In genomic region chr3:194407423-194407822, GRCh38 we compare ENCODE assay signal across 18 cellular contexts. TPM values are rescaled to one million over a fixed set of nuclear protein-coding genes. Genes with fewer than 3 reads are reported as not detected.
DNase-seq lines count a peak whose midpoint lies in the region; ATAC-seq and TF ChIP-seq lines count a peak whose summit lies in the region.
"Had no signal": no experiment of that assay in that cellular context is flagged by ENCODE, and none has a peak within 500 bp of the region (broad histone marks: within the 10 kb centered on the region; RNA-seq: fewer than 3 reads in every experiment).

No MANE protein-coding gene starts in this region.

- H3K36me3 ChIP-seq in hepatocyte (replicated peaks; ENCODE audit: insufficient read depth, low read depth): no peaks in the 10 kb centered on the region

- no peaks in the 10 kb centered on the region for H3K4me1 ChIP-seq in hepatocyte (ENCODE audit: insufficient read depth)
- H3K4me1 ChIP-seq: HAP-1, right lobe of liver, SJSA1 had no signal

- H3K9me2 ChIP-seq in hepatocyte (replicated peaks; ENCODE audit: insufficient read depth): no peaks in the 10 kb centered on the region

- H3K4me2 ChIP-seq in hepatocyte: no peak overlapping the region

- TF ChIP-seq CTCF in hepatocyte (IDR thresholded peaks at IDR 0.05; ENCODE audit: poor library complexity) (no peak), coronary artery (IDR thresholded peaks at IDR 0.05) (no peak), chondrocyte (IDR thresholded peaks at IDR 0.05) (no peak)

- H4K20me1 ChIP-seq in hepatocyte (ENCODE audit: insufficient read depth, poor library complexity, severe bottlenecking): no peaks in the 10 kb centered on the region

- peak overlapping the region; percentile 28 for H3K4me3 Mint-ChIP-seq in activated T-helper 17 cell treated with anti-CD3 and anti-CD28 coated beads, Interleukin-2, amount 50 U/mL, for 72 hours
- H3K4me3 Mint-ChIP-seq in stimulated activated naive B cell treated with anti-CD40 and anti-IgM and Interleukin-4, amounts not matched to agents 10 μg/mL and 1 μg/mL and 100 μg/mL, for 72 hours: no peak overlapping the region
- no peak overlapping the region for H3K4me3 Mint-ChIP-seq in chondrocyte (ENCODE audit: unreplicated experiment)
- H3K4me3 Mint-ChIP-seq: dendritic cell treated with granulocyte-macrophage colony-stimulating factor and Interleukin-4, amounts not matched to agents 40 ng/mL and 50 ng/mL, for 4 days; naive B cell had no signal

- H3K79me2 ChIP-seq in hepatocyte: no peaks in the 10 kb centered on the region

- H3K27ac ChIP-seq in hepatocyte (peak overlapping the region; percentile 32), coronary artery (no peak overlapping the region)
- H3K27ac ChIP-seq: right lobe of liver, SJSA1 had no signal

- H3K4me3 ChIP-seq in hepatocyte (no peak overlapping the region), coronary artery (no peak overlapping the region)
- H3K4me3 ChIP-seq: HAP-1, right lobe of liver, SJSA1 had no signal

- H3K27me3 Mint-ChIP-seq in activated T-helper 17 cell treated with anti-CD3 and anti-CD28 coated beads, Interleukin-2, amount 50 U/mL, for 72 hours: no peaks in the 10 kb centered on the region
- no peaks in the 10 kb centered on the region for H3K27me3 Mint-ChIP-seq in stimulated activated naive B cell treated with anti-CD40 and anti-IgM and Interleukin-4, amounts not matched to agents 10 μg/mL and 1 μg/mL and 100 μg/mL, for 72 hours
- no peaks in the 10 kb centered on the region for H3K27me3 Mint-ChIP-seq in chondrocyte (ENCODE audit: low read depth)
- H3K27me3 Mint-ChIP-seq: dendritic cell treated with granulocyte-macrophage colony-stimulating factor and Interleukin-4, amounts not matched to agents 40 ng/mL and 50 ng/mL, for 4 days; naive B cell had no signal

- DNase-seq in A172 (ENCODE audit: low spot score) (peak; percentile 56), DMS53 treated with DMSO at 0.1 percent for 48 hours (lab: John Stamatoyannopoulos, UW; ENCODE audit: unreplicated experiment) (peak; percentile 46), hepatocyte (ENCODE audit: low spot score) (peak; percentile 75), coronary artery (ENCODE audit: low spot score) (no peak), midbrain (lab: John Stamatoyannopoulos, UW) (no peak), chondrocyte (ENCODE audit: low spot score) (no peak)
- DNase-seq in stimulated activated naive B cell treated with anti-CD40 and anti-IgM and Interleukin-4, amounts not matched to agents 10 μg/mL and 1 μg/mL and 100 μg/mL, for 72 hours: no peak
- DNase-seq: activated CD4-positive, CD25-positive, alpha-beta regulatory T cell; activated naive CD4-positive, alpha-beta T cell; naive B cell; NCI-H1417 treated with DMSO at 0.1 percent for 48 hours; right lobe of liver; substantia nigra had no signal

- H3K27ac Mint-ChIP-seq in activated T-helper 17 cell treated with anti-CD3 and anti-CD28 coated beads, Interleukin-2, amount 50 U/mL, for 72 hours: peak overlapping the region; percentile 69
- no peak overlapping the region for H3K27ac Mint-ChIP-seq in stimulated activated naive B cell treated with anti-CD40 and anti-IgM and Interleukin-4, amounts not matched to agents 10 μg/mL and 1 μg/mL and 100 μg/mL, for 72 hours
- no peak overlapping the region for H3K27ac Mint-ChIP-seq in chondrocyte (ENCODE audit: unreplicated experiment)
- H3K27ac Mint-ChIP-seq: dendritic cell treated with granulocyte-macrophage colony-stimulating factor and Interleukin-4, amounts not matched to agents 40 ng/mL and 50 ng/mL, for 4 days had no signal

- ATAC-seq in activated T-helper 17 cell treated with anti-CD3 and anti-CD28 coated beads, Interleukin-2, amount 50 U/mL, for 72 hours (replicated peaks): peak; percentile 82
- no peak for ATAC-seq in stimulated activated naive B cell treated with anti-CD40 and anti-IgM and Interleukin-4, amounts not matched to agents 10 μg/mL and 1 μg/mL and 100 μg/mL, for 72 hours (replicated peaks)

- peaks cover 92% of the 10 kb centered on the region for H3K36me3 Mint-ChIP-seq in activated T-helper 17 cell treated with anti-CD3 and anti-CD28 coated beads, Interleukin-2, amount 50 U/mL, for 72 hours (ENCODE audit: low read depth)
- H3K36me3 Mint-ChIP-seq in stimulated activated naive B cell treated with anti-CD40 and anti-IgM and Interleukin-4, amounts not matched to agents 10 μg/mL and 1 μg/mL and 100 μg/mL, for 72 hours: peaks cover 21 to 34% of the 10 kb centered on the region in 2 donors
- peaks cover 10% of the 10 kb centered on the region for H3K36me3 Mint-ChIP-seq in chondrocyte (ENCODE audit: low read depth)

- peaks cover 11% of the 10 kb centered on the region for H3K4me1 Mint-ChIP-seq in activated T-helper 17 cell treated with anti-CD3 and anti-CD28 coated beads, Interleukin-2, amount 50 U/mL, for 72 hours
- H3K4me1 Mint-ChIP-seq in stimulated activated naive B cell treated with anti-CD40 and anti-IgM and Interleukin-4, amounts not matched to agents 10 μg/mL and 1 μg/mL and 100 μg/mL, for 72 hours: no peaks in the 10 kb centered on the region
- peaks cover 5% of the 10 kb centered on the region for H3K4me1 Mint-ChIP-seq in chondrocyte (ENCODE audit: low read depth)

- H3K27me3 ChIP-seq in hepatocyte: no peaks in the 10 kb centered on the region
- H3K27me3 ChIP-seq: right lobe of liver, SJSA1 had no signal

- H3K9me3 Mint-ChIP-seq in activated T-helper 17 cell treated with anti-CD3 and anti-CD28 coated beads, Interleukin-2, amount 50 U/mL, for 72 hours: no peaks in the 10 kb centered on the region
- H3K9me3 Mint-ChIP-seq in stimulated activated naive B cell treated with anti-CD40 and anti-IgM and Interleukin-4, amounts not matched to agents 10 μg/mL and 1 μg/mL and 100 μg/mL, for 72 hours: no peaks in the 10 kb centered on the region
- no peaks in the 10 kb centered on the region for H3K9me3 Mint-ChIP-seq in chondrocyte (ENCODE audit: low read depth)
- H3K9me3 Mint-ChIP-seq: dendritic cell treated with granulocyte-macrophage colony-stimulating factor and Interleukin-4, amounts not matched to agents 40 ng/mL and 50 ng/mL, for 4 days; naive B cell had no signal

- WGBS in hepatocyte (ENCODE audit: low lambda C conversion rate, missing lambda C conversion rate): 38% methylated on average over 7 of the region's 7 CpGs

- no peaks in the 10 kb centered on the region for H3K9me3 ChIP-seq in hepatocyte (ENCODE audit: low read depth)
- H3K9me3 ChIP-seq: HAP-1, right lobe of liver, SJSA1 had no signal

- H2AFZ ChIP-seq in hepatocyte: no peak overlapping the region

RNA-seq across cellular contexts. Expression of gene GP5, which starts 8.4 kb away (rescaled TPM):
- total RNA-seq in A172 (2014; rRNA removed; shearing (Covaris generic)): 0.02 and 0.10 TPM in 2 replicates
- total RNA-seq in activated T-helper 17 cell treated with anti-CD3 and anti-CD28 coated beads, Interleukin-2, amount 50 U/mL, for 72 hours: 1 to 10 TPM; 1.4 TPM
- total RNA-seq in hepatocyte (0.27 and 0.52 TPM in 2 replicates), chondrocyte (0.28 TPM in 1 of 3 replicates, not detected in the others)
- polyA plus RNA-seq in hepatocyte: 0.04 TPM in 1 of 2 replicates, not detected in the other
- total RNA-seq: SJSA1 had no signal

RNA-seq across cellular contexts. Expression of gene LRRC15, which starts 37.9 kb away (rescaled TPM):
- total RNA-seq in A172 (2014; rRNA removed; shearing (Covaris generic)): 33.3 and 47.7 TPM in 2 replicates
- total RNA-seq in activated T-helper 17 cell treated with anti-CD3 and anti-CD28 coated beads, Interleukin-2, amount 50 U/mL, for 72 hours: not detected
- total RNA-seq in hepatocyte (not detected in 2 replicates), chondrocyte (0.18 to 1.7 TPM (median 0.22 TPM) in 3 replicates)
- not detected in 2 replicates for polyA plus RNA-seq in hepatocyte
- total RNA-seq: kidney epithelial cell had no signal

RNA-seq across cellular contexts. Expression of gene CPN2, which starts 56.3 kb away (rescaled TPM):
- 0.10 TPM in 1 of 2 replicates, not detected in the other for total RNA-seq in A172 (2014; rRNA removed; shearing (Covaris generic))
- not detected for total RNA-seq in activated T-helper 17 cell treated with anti-CD3 and anti-CD28 coated beads, Interleukin-2, amount 50 U/mL, for 72 hours
- 3.3 and 3.5 TPM in 2 replicates for total RNA-seq in hepatocyte
- 2.2 and 4.6 TPM in 2 replicates for polyA plus RNA-seq in hepatocyte
- total RNA-seq in chondrocyte: not detected in 3 replicates
- total RNA-seq: kidney epithelial cell, SJSA1 had no signal

Comparison
In these comparisons a context has a peak if more than half of its experiments do, and no peak if none do; other contexts are left out.
1. DNase-seq: peak in A172 (single experiment), DMS53 treated with DMSO at 0.1 percent for 48 hours (single experiment) and hepatocyte (single experiment); none in stimulated activated naive B cell treated with anti-CD40 and anti-IgM and Interleukin-4, amounts not matched to agents 10 μg/mL and 1 μg/mL and 100 μg/mL, for 72 hours (single experiment), coronary artery (single experiment), midbrain (single experiment) and chondrocyte (single experiment).
2. RNA of gene LRRC15, which starts 37.9 kb away (total RNA-seq): 33.3 to 47.7 TPM in A172; 0.18 to 1.7 TPM in chondrocyte, not detected in activated T-helper 17 cell treated with anti-CD3 and anti-CD28 coated beads, Interleukin-2, amount 50 U/mL, for 72 hours and not detected in hepatocyte; every median in the first group is over 10 times any median in the second.